6 cellular contexts compared by ENCODE assay signal in the genomic region with DNA sequence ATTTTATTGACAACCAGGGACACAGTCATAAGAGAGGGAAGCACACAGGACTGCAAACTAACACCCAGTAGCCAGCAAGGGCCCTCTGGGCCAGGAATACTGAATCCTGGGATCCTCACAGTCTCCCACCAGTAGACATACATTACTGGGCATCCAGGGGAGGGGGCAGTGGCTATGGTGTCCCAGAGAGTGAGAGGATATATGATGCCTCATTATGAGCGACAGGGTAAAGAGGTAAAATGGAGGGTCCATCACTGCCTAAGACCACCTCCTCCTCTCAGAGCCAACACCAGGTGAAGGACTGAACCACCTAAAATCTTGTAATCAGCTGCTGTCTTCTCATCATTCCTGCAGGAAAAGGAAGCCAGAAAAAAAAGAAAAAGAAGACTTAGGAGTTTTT. TPM values are rescaled to one million over a fixed set of nuclear protein-coding genes. Genes with fewer than 3 reads are reported as not detected.
DNase-seq lines count a peak whose midpoint lies in the region; ATAC-seq and TF ChIP-seq lines count a peak whose summit lies in the region.
"Not testable (repeated sequence)": the region's sequence is repeated elsewhere in the genome, so short reads cannot be mapped to it uniquely, and the experiment has no call there.

No MANE protein-coding gene starts in this region.

- not testable (repeated sequence) for H3K4me3 ChIP-seq in DND-41 (ENCODE audit: low read depth in 1 of 2, low read length in 2 of 2)

- H3K27ac ChIP-seq in 22Rv1 (peak overlapping the region; percentile 96), epithelial cell of prostate (peak overlapping the region; percentile 75)
- not testable (repeated sequence) for H3K27ac ChIP-seq in DND-41 (ENCODE audit: low read length)

- not testable (repeated sequence) for H3K9me3 Mint-ChIP-seq in activated CD4-positive, alpha-beta T cell treated with anti-CD3 and anti-CD28 coated beads, Interleukin-2, amount 10 ng/mL, durations not matched to agents 24 days and 14 days; activated naive CD4-positive, alpha-beta T cell treated with anti-CD3 and anti-CD28 coated beads, Interleukin-2, amount 10 ng/mL, durations not matched to agents 7 days and 5 days; neural crest cell

- CTCF ChIA-PET in activated naive CD4-positive, alpha-beta T cell treated with anti-CD3 and anti-CD28 coated beads, Interleukin-2, amount 10 ng/mL, durations not matched to agents 7 days and 5 days (lab: Charles Lee): interaction anchor here (2.4 to 2.9 kb wide), 3 partner anchors 21 to 80 kb away, joined by 8 to 26 read pairs (median 10); a partner anchor contains a TSS

- TF ChIP-seq CTCF in 22Rv1 (IDR thresholded peaks at IDR 0.05); DND-41 (IDR thresholded peaks at IDR 0.05; ENCODE audit: borderline replicate concordance, extremely low read depth, low read length, poor library complexity, severe bottlenecking); neural crest cell (conservative IDR thresholded peaks at IDR 0.05): not testable (repeated sequence)

- H2AFZ ChIP-seq in DND-41 (ENCODE audit: low read depth, low read length): not testable (repeated sequence)

- peaks cover 37% of the 10 kb centered on the region for H3K4me1 Mint-ChIP-seq in activated CD4-positive, alpha-beta T cell treated with anti-CD3 and anti-CD28 coated beads, Interleukin-2, amount 10 ng/mL, durations not matched to agents 24 days and 14 days
- H3K4me1 Mint-ChIP-seq in activated naive CD4-positive, alpha-beta T cell treated with anti-CD3 and anti-CD28 coated beads, Interleukin-2, amount 10 ng/mL, durations not matched to agents 7 days and 5 days: peaks cover 45% of the 10 kb centered on the region
- H3K4me1 Mint-ChIP-seq in neural crest cell: peaks cover 30% of the 10 kb centered on the region

- DNase-seq in DND-41; activated CD4-positive, alpha-beta T cell treated with anti-CD3 and anti-CD28 coated beads, Interleukin-2, amount 10 ng/mL, durations not matched to agents 24 days and 14 days; activated naive CD4-positive, alpha-beta T cell treated with anti-CD3 and anti-CD28 coated beads, Interleukin-2, amount 10 ng/mL, durations not matched to agents 7 days and 5 days; epithelial cell of prostate (ENCODE audit: low read depth, low spot score); neural crest cell (ENCODE audit: low read depth, low spot score): not testable (repeated sequence)

- not testable (repeated sequence) for H3K9ac ChIP-seq in DND-41 (ENCODE audit: low read depth, low read length)

- peaks cover 51% of the 10 kb centered on the region for H3K79me2 ChIP-seq in DND-41 (ENCODE audit: insufficient read depth, low read length)

- H3K4me2 ChIP-seq in DND-41 (ENCODE audit: insufficient read depth, low read length): 0 out of 2 replicates have a peak overlapping the region, but pooled peaks have one; percentile 92

- intact Hi-C loops in activated CD4-positive, alpha-beta T cell treated with anti-CD3 and anti-CD28 coated beads, Interleukin-2, amount 10 ng/mL, durations not matched to agents 24 days and 14 days (cut with micrococcal nuclease): loop anchor here (2.0 kb wide), 1 partner anchor 80 kb away; no protein-coding TSS in a partner anchor

- H3K36me3 ChIP-seq in DND-41 (ENCODE audit: insufficient read depth, low read length): peaks cover 11% of the 10 kb centered on the region

- not testable (repeated sequence) for H3K27me3 Mint-ChIP-seq in activated CD4-positive, alpha-beta T cell treated with anti-CD3 and anti-CD28 coated beads, Interleukin-2, amount 10 ng/mL, durations not matched to agents 24 days and 14 days; activated naive CD4-positive, alpha-beta T cell treated with anti-CD3 and anti-CD28 coated beads, Interleukin-2, amount 10 ng/mL, durations not matched to agents 7 days and 5 days; neural crest cell (ENCODE audit: low read depth)

- H3K9me3 ChIP-seq in DND-41 (ENCODE audit: insufficient read depth, low read length, severe bottlenecking): not testable (repeated sequence)

- not testable (repeated sequence) for ATAC-seq in DND-41 (ENCODE audit: insufficient read depth, low read depth)

- H3K27ac Mint-ChIP-seq in activated CD4-positive, alpha-beta T cell treated with anti-CD3 and anti-CD28 coated beads, Interleukin-2, amount 10 ng/mL, durations not matched to agents 24 days and 14 days: peak overlapping the region; percentile 96
- H3K27ac Mint-ChIP-seq in activated naive CD4-positive, alpha-beta T cell treated with anti-CD3 and anti-CD28 coated beads, Interleukin-2, amount 10 ng/mL, durations not matched to agents 7 days and 5 days: peak overlapping the region; percentile 95
- not testable (repeated sequence) for H3K27ac Mint-ChIP-seq in neural crest cell (ENCODE audit: unreplicated experiment)

- H4K20me1 ChIP-seq in DND-41 (ENCODE audit: insufficient read depth, low read length): not testable (repeated sequence)

- not testable (repeated sequence) for H3K27me3 ChIP-seq in DND-41 (ENCODE audit: insufficient read depth, low read length, poor library complexity)

- peaks cover 39% of the 10 kb centered on the region for H3K4me1 ChIP-seq in DND-41 (ENCODE audit: insufficient read depth, low read length)

- H3K36me3 Mint-ChIP-seq in activated CD4-positive, alpha-beta T cell treated with anti-CD3 and anti-CD28 coated beads, Interleukin-2, amount 10 ng/mL, durations not matched to agents 24 days and 14 days (ENCODE audit: low read depth): peaks cover 28% of the 10 kb centered on the region
- H3K36me3 Mint-ChIP-seq in activated naive CD4-positive, alpha-beta T cell treated with anti-CD3 and anti-CD28 coated beads, Interleukin-2, amount 10 ng/mL, durations not matched to agents 7 days and 5 days: peaks cover 31% of the 10 kb centered on the region
- not testable (repeated sequence) for H3K36me3 Mint-ChIP-seq in neural crest cell (ENCODE audit: low read depth)

- H3K4me3 Mint-ChIP-seq in activated CD4-positive, alpha-beta T cell treated with anti-CD3 and anti-CD28 coated beads, Interleukin-2, amount 10 ng/mL, durations not matched to agents 24 days and 14 days; activated naive CD4-positive, alpha-beta T cell treated with anti-CD3 and anti-CD28 coated beads, Interleukin-2, amount 10 ng/mL, durations not matched to agents 7 days and 5 days: not testable (repeated sequence)
- peak overlapping the region; percentile 91 for H3K4me3 Mint-ChIP-seq in neural crest cell

RNA-seq across cellular contexts. Expression of a gene that starts 1.0 kb away (rescaled TPM):
- total RNA-seq in activated CD4-positive, alpha-beta T cell treated with anti-CD3 and anti-CD28 coated beads, Interleukin-2, amount 10 ng/mL, durations not matched to agents 24 days and 14 days: 11.6 and 13.5 TPM in 2 replicates
- 19.0 and 25.9 TPM in 2 replicates for total RNA-seq in neural crest cell

RNA-seq across cellular contexts. Expression of a gene that starts 3.6 kb away (rescaled TPM):
- 88.0 and 89.9 TPM in 2 replicates for total RNA-seq in activated CD4-positive, alpha-beta T cell treated with anti-CD3 and anti-CD28 coated beads, Interleukin-2, amount 10 ng/mL, durations not matched to agents 24 days and 14 days
- total RNA-seq in neural crest cell: 42.2 and 44.7 TPM in 2 replicates

RNA-seq across cellular contexts. Expression of a gene that starts 11.4 kb away (rescaled TPM):
- 0.26 and 0.36 TPM in 2 replicates for total RNA-seq in activated CD4-positive, alpha-beta T cell treated with anti-CD3 and anti-CD28 coated beads, Interleukin-2, amount 10 ng/mL, durations not matched to agents 24 days and 14 days
- total RNA-seq in neural crest cell: 0.47 and 0.48 TPM in 2 replicates

RNA-seq across cellular contexts. Expression of a gene that starts 15.3 kb away (rescaled TPM):
- 188 and 190 TPM in 2 replicates for total RNA-seq in activated CD4-positive, alpha-beta T cell treated with anti-CD3 and anti-CD28 coated beads, Interleukin-2, amount 10 ng/mL, durations not matched to agents 24 days and 14 days
- total RNA-seq in neural crest cell: 191 and 208 TPM in 2 replicates

RNA-seq across cellular contexts. Expression of a gene that starts 15.9 kb away (rescaled TPM):
- 32.4 and 42.8 TPM in 2 replicates for total RNA-seq in activated CD4-positive, alpha-beta T cell treated with anti-CD3 and anti-CD28 coated beads, Interleukin-2, amount 10 ng/mL, durations not matched to agents 24 days and 14 days
- total RNA-seq in neural crest cell: 64.0 and 66.2 TPM in 2 replicates
